8 cellular contexts compared by ENCODE assay signal in genomic region chr13:94435604-94436226, GRCh38. TPM values are rescaled to one million over a fixed set of nuclear protein-coding genes. Genes with fewer than 3 reads are reported as not detected.
DNase-seq lines count a peak whose midpoint lies in the region; ATAC-seq and TF ChIP-seq lines count a peak whose summit lies in the region.

No MANE protein-coding gene starts in this region.

- ATAC-seq in GM18867 (IDR thresholded peaks at IDR 0.05; ENCODE audit: unreplicated experiment): peak; percentile 72

- H3K9me3 ChIP-seq in liver (ENCODE audit: control insufficient read depth in 4 of 4, low read length in 3 of 4): no peaks in the 10 kb centered on the region

- H3K27ac ChIP-seq in liver (ENCODE audit: low read depth in 1 of 2, low read length in 2 of 2): no peak overlapping the region

- peak; percentile 68 for TF ChIP-seq CTCF in liver (IDR thresholded peaks at IDR 0.05; ENCODE audit: low read depth, low read length, missing input control)

- H3K27me3 ChIP-seq in liver (ENCODE audit: control insufficient read depth in 4 of 4, insufficient read depth in 4 of 4, low read length in 3 of 4): no peaks in the 10 kb centered on the region

- no peaks in the 10 kb centered on the region for H3K4me1 ChIP-seq in liver (ENCODE audit: control insufficient read depth in 4 of 4, insufficient read depth in 4 of 4, low read length in 3 of 4)

- TF ChIP-seq RAD21 in liver (IDR thresholded peaks at IDR 0.05): peak; percentile 92 to 94

- no peak overlapping the region for H3K9ac ChIP-seq in liver (ENCODE audit: low read depth in 1 of 2, low read length in 2 of 2)

- DNase-seq in CD1c-positive myeloid dendritic cell (ENCODE audit: extremely low spot score): peak; percentile 49
- DNase-seq in HT-29 (ENCODE audit: low spot score): peak; percentile 74
- DNase-seq in NOMO-1 treated with DMSO at 0.1 percent for 48 hours (lab: John Stamatoyannopoulos, UW; ENCODE audit: unreplicated experiment): peak; percentile 34
- DNase-seq in central memory CD4-positive, alpha-beta T cell: peak; percentile 32
- no peak for DNase-seq in islet precursor cell
- DNase-seq in NCI-H128 (lab: John Stamatoyannopoulos, UW; ENCODE audit: unreplicated experiment): no peak

- WGBS in liver: 38% methylated on average over 4 of the region's 4 CpGs

- no peaks in the 10 kb centered on the region for H3K36me3 ChIP-seq in liver (ENCODE audit: control insufficient read depth in 4 of 4, insufficient read depth in 3 of 4, low read depth in 1 of 4, low read length in 3 of 4)

- no peak overlapping the region for H3K4me3 ChIP-seq in liver (ENCODE audit: low read depth in 1 of 3, low read length in 3 of 3)

TF ChIP-seq in liver, 16 proteins besides CTCF, POLR2A, EP300 and RAD21:
- TF ChIP-seq RXRA (IDR thresholded peaks at IDR 0.05) (no peak), REST (IDR thresholded peaks at IDR 0.05) (no peak)

RNA-seq across cellular contexts. Expression of gene DCT, which starts 43.8 kb away (rescaled TPM):
- not detected in 2 replicates for total RNA-seq in HT-29 (2014; rRNA removed; shearing (Covaris generic))
- total RNA-seq in liver: under 1 TPM; 0.08 to 0.19 TPM
- polyA plus RNA-seq in liver: not detected

Comparison
In these comparisons a context has a peak if more than half of its experiments do, and no peak if none do; other contexts are left out.
1. DNase-seq: peak in CD1c-positive myeloid dendritic cell (single experiment), HT-29 (single experiment), NOMO-1 treated with DMSO at 0.1 percent for 48 hours (single experiment) and central memory CD4-positive, alpha-beta T cell (single experiment); none in islet precursor cell (single experiment) and NCI-H128 (single experiment).